16 cellular contexts compared by ENCODE assay signal in genomic region chr17:51200295-51200694, GRCh38.
"Had no signal": no experiment of that assay in that cellular context is flagged by ENCODE, and none has a peak within 500 bp of the region (broad histone marks: within the 10 kb centered on the region; RNA-seq: fewer than 3 reads in every experiment).

No MANE protein-coding gene starts in this region.

- H3K27ac ChIP-seq: breast epithelium, dorsolateral prefrontal cortex, foreskin keratinocyte, psoas muscle, right lobe of liver, upper lobe of left lung had no signal

- H3K27ac Mint-ChIP-seq: activated naive CD8-positive, alpha-beta T cell treated with anti-CD3 and anti-CD28 coated beads, Interleukin-2, amount 10 ng/mL, durations not matched to agents 7 days and 5 days had no signal

- H3K4me3 Mint-ChIP-seq: activated naive CD8-positive, alpha-beta T cell treated with anti-CD3 and anti-CD28 coated beads, Interleukin-2, amount 10 ng/mL, durations not matched to agents 7 days and 5 days; naive thymus-derived CD8-positive, alpha-beta T cell had no signal

- DNase-seq: activated CD4-positive, alpha-beta T cell treated with anti-CD3 and anti-CD28 coated beads, Interleukin-2, amount 50 U/mL, for 48 hours; activated CD4-positive, CD25-positive, alpha-beta regulatory T cell; activated naive CD8-positive, alpha-beta T cell treated with anti-CD3 and anti-CD28 coated beads, Interleukin-2, amount 10 ng/mL, durations not matched to agents 7 days and 5 days; aorta; dorsolateral prefrontal cortex; foreskin keratinocyte; naive thymus-derived CD8-positive, alpha-beta T cell; occipital lobe; psoas muscle; right lobe of liver; spleen; stimulated activated CD4-positive, alpha-beta T cell treated with anti-CD3 and anti-CD28 coated beads, Interleukin-1b, Interleukin-23, amount 100 ng/mL, for 48 hours; stimulated activated naive CD4-positive, alpha-beta T cell; substantia nigra; upper lobe of left lung had no signal

- H3K27me3 ChIP-seq: breast epithelium, dorsolateral prefrontal cortex, foreskin keratinocyte, right lobe of liver, spleen, upper lobe of left lung had no signal

- H3K4me3 ChIP-seq: breast epithelium, dorsolateral prefrontal cortex, psoas muscle, right lobe of liver, spleen, upper lobe of left lung had no signal

- H3K27me3 Mint-ChIP-seq: activated naive CD8-positive, alpha-beta T cell treated with anti-CD3 and anti-CD28 coated beads, Interleukin-2, amount 10 ng/mL, durations not matched to agents 7 days and 5 days; naive thymus-derived CD8-positive, alpha-beta T cell had no signal

- H3K9me3 ChIP-seq: breast epithelium, psoas muscle, right lobe of liver, spleen, upper lobe of left lung had no signal

- H3K4me1 ChIP-seq: breast epithelium, foreskin keratinocyte, psoas muscle, right lobe of liver had no signal

- H3K9me3 Mint-ChIP-seq: activated naive CD8-positive, alpha-beta T cell treated with anti-CD3 and anti-CD28 coated beads, Interleukin-2, amount 10 ng/mL, durations not matched to agents 7 days and 5 days; naive thymus-derived CD8-positive, alpha-beta T cell had no signal

- ATAC-seq: foreskin keratinocyte; naive thymus-derived CD8-positive, alpha-beta T cell; psoas muscle; right lobe of liver had no signal

- H3K4me1 Mint-ChIP-seq: activated naive CD8-positive, alpha-beta T cell treated with anti-CD3 and anti-CD28 coated beads, Interleukin-2, amount 10 ng/mL, durations not matched to agents 7 days and 5 days had no signal
